Comparison of ENCODE assay signal across 8 cellular contexts in the genomic region with DNA sequence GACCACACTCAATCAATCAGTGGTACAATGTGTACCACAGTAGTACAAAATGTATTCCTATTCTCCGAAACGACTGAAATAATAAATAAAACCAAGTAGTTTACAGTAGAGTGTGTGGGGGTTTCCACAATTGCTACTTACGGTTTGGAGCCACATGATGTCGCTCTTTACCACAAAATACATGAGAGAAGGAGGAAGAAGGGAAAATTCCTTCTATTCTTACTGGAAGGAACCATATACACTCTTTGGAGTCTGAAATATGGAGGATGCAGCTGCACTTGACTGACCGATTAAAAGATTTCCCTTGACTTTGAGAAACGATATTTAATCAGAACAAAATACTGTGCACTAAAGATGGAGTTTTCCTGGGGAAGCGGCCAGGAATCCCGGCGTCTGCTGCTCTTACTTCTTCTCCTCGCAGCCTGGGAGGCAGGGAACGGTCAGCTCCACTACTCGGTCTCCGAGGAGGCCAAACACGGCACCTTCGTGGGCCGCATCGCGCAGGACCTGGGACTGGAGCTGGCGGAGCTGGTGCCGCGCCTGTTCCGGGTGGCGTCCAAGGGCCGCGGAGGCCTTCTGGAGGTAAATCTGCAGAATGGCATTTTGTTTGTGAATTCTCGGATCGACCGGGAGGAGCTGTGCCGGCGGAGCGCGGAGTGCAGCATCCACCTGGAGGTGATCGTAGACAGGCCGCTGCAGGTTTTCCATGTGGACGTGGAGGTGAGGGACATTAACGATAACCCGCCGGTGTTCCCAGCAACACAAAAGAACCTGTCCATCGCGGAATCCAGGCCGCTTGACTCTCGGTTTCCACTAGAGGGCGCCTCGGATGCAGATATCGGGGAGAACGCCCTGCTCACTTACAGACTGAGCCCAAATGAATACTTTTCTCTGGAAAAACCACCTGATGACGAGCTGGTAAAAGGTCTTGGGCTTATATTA. TPM values are rescaled to one million over a fixed set of nuclear protein-coding genes. Genes with fewer than 3 reads are reported as not detected.
DNase-seq lines count a peak whose midpoint lies in the region; ATAC-seq and TF ChIP-seq lines count a peak whose summit lies in the region.

A gene (plus strand): TSS at position 235 of the 942 bp plus-strand sequence.

- CTCF ChIA-PET in activated CD8-positive, alpha-beta T cell treated with anti-CD3 and anti-CD28 coated beads for 36 hours (lab: Charles Lee) = interaction anchor here (0.9 to 1.9 kb wide), 5 partner anchors 9 to 21 kb away, joined by 3 to 6 read pairs (median 5); a partner anchor contains a TSS
- CTCF ChIA-PET in activated CD8-positive, alpha-beta T cell treated with anti-CD3 and anti-CD28 coated beads, Interleukin-2, amount 10 ng/mL, durations not matched to agents 7 days and 5 days (lab: Charles Lee) = interaction anchor here (0.7 to 1.7 kb wide), 3 partner anchors 13 to 62 kb away, joined by 3 to 6 read pairs (median 3); a partner anchor contains a TSS

- no peaks in the 10 kb centered on the region for H3K36me3 ChIP-seq in left ventricle myocardium inferior

- H3K9me3 ChIP-seq in left ventricle myocardium inferior (replicated peaks) = peaks cover 68% of the 10 kb centered on the region

- no peak within 1 kb of the TSS for H3K27ac Mint-ChIP-seq in activated CD8-positive, alpha-beta T cell treated with anti-CD3 and anti-CD28 coated beads for 36 hours
- no peak within 1 kb of the TSS for H3K27ac Mint-ChIP-seq in activated CD8-positive, alpha-beta T cell treated with anti-CD3 and anti-CD28 coated beads, Interleukin-2, amount 10 ng/mL, durations not matched to agents 7 days and 5 days

- intact Hi-C loops in activated CD8-positive, alpha-beta T cell treated with anti-CD3 and anti-CD28 coated beads for 36 hours (cut with micrococcal nuclease) = no loop called here
- intact Hi-C loops in left ventricle myocardium inferior (cut with micrococcal nuclease) = no loop called here

- peaks cover 22% of the 10 kb centered on the region for H3K27me3 Mint-ChIP-seq in activated CD8-positive, alpha-beta T cell treated with anti-CD3 and anti-CD28 coated beads for 36 hours
- peaks cover 2% of the 10 kb centered on the region for H3K27me3 Mint-ChIP-seq in activated CD8-positive, alpha-beta T cell treated with anti-CD3 and anti-CD28 coated beads, Interleukin-2, amount 10 ng/mL, durations not matched to agents 7 days and 5 days (ENCODE audit: low read depth)

- no peak within 1 kb of the TSS for H3K27ac ChIP-seq in left ventricle myocardium inferior (replicated peaks)
- H3K27ac ChIP-seq in skin epidermis = no peak within 1 kb of the TSS

- H3K4me3 ChIP-seq in left ventricle myocardium inferior (peak within 1 kb of the TSS; percentile 59), skin epidermis (peak within 1 kb of the TSS in 6 of 7 experiments; percentile 9 to 28 (median 10))

- H3K4me3 Mint-ChIP-seq in activated CD8-positive, alpha-beta T cell treated with anti-CD3 and anti-CD28 coated beads for 36 hours = no peak within 1 kb of the TSS
- H3K4me3 Mint-ChIP-seq in activated CD8-positive, alpha-beta T cell treated with anti-CD3 and anti-CD28 coated beads, Interleukin-2, amount 10 ng/mL, durations not matched to agents 7 days and 5 days = no peak within 1 kb of the TSS

- peaks cover 6% of the 10 kb centered on the region for H3K36me3 Mint-ChIP-seq in activated CD8-positive, alpha-beta T cell treated with anti-CD3 and anti-CD28 coated beads for 36 hours (ENCODE audit: low read depth)
- H3K36me3 Mint-ChIP-seq in activated CD8-positive, alpha-beta T cell treated with anti-CD3 and anti-CD28 coated beads, Interleukin-2, amount 10 ng/mL, durations not matched to agents 7 days and 5 days (ENCODE audit: low read depth) = peaks cover 2% of the 10 kb centered on the region

- peaks cover 25% of the 10 kb centered on the region for H3K9me3 Mint-ChIP-seq in activated CD8-positive, alpha-beta T cell treated with anti-CD3 and anti-CD28 coated beads for 36 hours
- peaks cover 21% of the 10 kb centered on the region for H3K9me3 Mint-ChIP-seq in activated CD8-positive, alpha-beta T cell treated with anti-CD3 and anti-CD28 coated beads, Interleukin-2, amount 10 ng/mL, durations not matched to agents 7 days and 5 days (ENCODE audit: insufficient read depth)

- H3K27me3 ChIP-seq in left ventricle myocardium inferior (ENCODE audit: low read depth) = peaks cover 49% of the 10 kb centered on the region

- H3K4me1 Mint-ChIP-seq in activated CD8-positive, alpha-beta T cell treated with anti-CD3 and anti-CD28 coated beads for 36 hours (ENCODE audit: low read depth) = no peaks in the 10 kb centered on the region
- H3K4me1 Mint-ChIP-seq in activated CD8-positive, alpha-beta T cell treated with anti-CD3 and anti-CD28 coated beads, Interleukin-2, amount 10 ng/mL, durations not matched to agents 7 days and 5 days (ENCODE audit: low read depth) = no peaks in the 10 kb centered on the region

- H3K4me1 ChIP-seq in left ventricle myocardium inferior = no peaks in the 10 kb centered on the region

- DNase-seq in activated CD8-positive, alpha-beta T cell treated with anti-CD3 and anti-CD28 coated beads for 36 hours = peak; percentile 43
- no peak for DNase-seq in activated CD8-positive, alpha-beta T cell treated with anti-CD3 and anti-CD28 coated beads, Interleukin-2, amount 10 ng/mL, durations not matched to agents 7 days and 5 days
- peak; percentile 88 for DNase-seq in SK-N-DZ (ENCODE audit: low spot score)
- no peak for DNase-seq in left ventricle myocardium inferior
- no peak for DNase-seq in T1000 (lab: John Stamatoyannopoulos, UW)

- POLR2A ChIA-PET in activated CD8-positive, alpha-beta T cell treated with anti-CD3 and anti-CD28 coated beads for 36 hours (lab: Charles Lee) = interaction anchor here (0.6 kb wide), 1 partner anchor 9 kb away, joined by 3 read pairs; no protein-coding TSS in a partner anchor
- POLR2A ChIA-PET in activated CD8-positive, alpha-beta T cell treated with anti-CD3 and anti-CD28 coated beads, Interleukin-2, amount 10 ng/mL, durations not matched to agents 7 days and 5 days (lab: Charles Lee) = no interaction called here

- TF ChIP-seq CTCF in activated CD8-positive, alpha-beta T cell treated with anti-CD3 and anti-CD28 coated beads for 36 hours (IDR thresholded peaks at IDR 0.05) = no peak
- peak; percentile 47 for TF ChIP-seq CTCF in left ventricle myocardium inferior (IDR thresholded peaks at IDR 0.05; ENCODE audit: borderline replicate concordance)

- no peak for ATAC-seq in activated CD8-positive, alpha-beta T cell treated with anti-CD3 and anti-CD28 coated beads for 36 hours
- no peak for ATAC-seq in activated CD8-positive, alpha-beta T cell treated with anti-CD3 and anti-CD28 coated beads, Interleukin-2, amount 10 ng/mL, durations not matched to agents 7 days and 5 days
- no peak for ATAC-seq in GM21737 (IDR thresholded peaks at IDR 0.05; ENCODE audit: unreplicated experiment)
- ATAC-seq in HG03565 (IDR thresholded peaks at IDR 0.05; ENCODE audit: unreplicated experiment) = no peak

RNA-seq across cellular contexts. Expression of the gene that starts here (rescaled TPM):
- total RNA-seq in activated CD8-positive, alpha-beta T cell treated with anti-CD3 and anti-CD28 coated beads for 36 hours = not detected
- not detected for total RNA-seq in activated CD8-positive, alpha-beta T cell treated with anti-CD3 and anti-CD28 coated beads, Interleukin-2, amount 10 ng/mL, durations not matched to agents 7 days and 5 days
- 9.9 and 12.3 TPM in 2 replicates for polyA plus RNA-seq in SK-N-DZ (2014; cell fraction: cytosol; rRNA removed)
- polyA plus RNA-seq in SK-N-DZ (2014; cell fraction: nucleus; rRNA removed) = 4.2 and 7.8 TPM in 2 replicates
- 0.11 TPM for total RNA-seq in left ventricle myocardium inferior

Comparison
In these comparisons a context has a peak if more than half of its experiments do, and no peak if none do; other contexts are left out.
1. Peak in DNase-seq in activated CD8-positive, alpha-beta T cell treated with anti-CD3 and anti-CD28 coated beads for 36 hours; RNA of the gene not detected or under 1 TPM.